In genomic region chr20:62929051-62929538, GRCh38 we compare ENCODE assay signal across 8 cellular contexts. TPM values are rescaled to one million over a fixed set of nuclear protein-coding genes. Genes with fewer than 3 reads are reported as not detected.
DNase-seq lines count a peak whose midpoint lies in the region; ATAC-seq, FAIRE-seq and TF ChIP-seq lines count a peak whose summit lies in the region.

No MANE protein-coding gene starts in this region.

- peak overlapping the region; percentile 55 to 85 for H3K27ac ChIP-seq in coronary artery

- no peak for TF ChIP-seq CTCF in coronary artery (IDR thresholded peaks at IDR 0.05)
- no peak for TF ChIP-seq CTCF in D721Med (IDR thresholded peaks at IDR 0.05; ENCODE audit: insufficient read depth, missing control alignments)

- H3K4me3 ChIP-seq in H7 (ENCODE audit: insufficient read depth, low read depth, low read length) (peak overlapping the region; percentile 41), coronary artery (peak overlapping the region; percentile 69)

- no peak for ATAC-seq in HG03342 (IDR thresholded peaks at IDR 0.05; ENCODE audit: unreplicated experiment)

- DNase-seq in H7 (peak; percentile 94), coronary artery (ENCODE audit: low spot score) (peak; percentile 80), kidney glomerular epithelial cell (lab: John Stamatoyannopoulos, UW) (peak; percentile 58), foreskin melanocyte (no peak), D721Med (ENCODE audit: insufficient read length, low spot score) (no peak)
- peak; percentile 26 for DNase-seq in activated CD4-positive, alpha-beta T cell treated with anti-CD3 and anti-CD28 coated beads for 1 hour
- DNase-seq in stimulated activated CD4-positive, alpha-beta T cell treated with anti-CD3 and anti-CD28 coated beads, Interleukin-4, amount 100 ng/mL, for 4 hours = peak; percentile 42 to 61

- H3K36me3 ChIP-seq in H7 (replicated peaks; ENCODE audit: control insufficient read depth, insufficient read depth, low read length) = peaks cover 2% of the 10 kb centered on the region; the same call in 1 of the 2 replicates

- no peaks in the 10 kb centered on the region for H3K27me3 ChIP-seq in H7 (ENCODE audit: control insufficient read depth, insufficient read depth, low read length)

- no peak for FAIRE-seq in D721Med (lab: Jason Lieb, UNC)

RNA-seq across cellular contexts. Expression of gene DIDO1, which starts 2.8 kb away (rescaled TPM):
- 53.2 and 63.4 TPM in 2 replicates for total RNA-seq in H7 (2014; rRNA removed; shearing (Covaris generic))

RNA-seq across cellular contexts. Expression of gene GID8, which starts 8.9 kb away (rescaled TPM):
- total RNA-seq in H7 (2014; rRNA removed; shearing (Covaris generic)) = 49.1 and 57.0 TPM in 2 replicates

RNA-seq across cellular contexts. Expression of gene SLC17A9, which starts 23.4 kb away (rescaled TPM):
- total RNA-seq in H7 (2014; rRNA removed; shearing (Covaris generic)) = 32.6 and 41.4 TPM in 2 replicates

Comparison
In these comparisons a context has a peak if more than half of its experiments do, and no peak if none do; other contexts are left out.
1. DNase-seq: peak in H7 (single experiment), activated CD4-positive, alpha-beta T cell treated with anti-CD3 and anti-CD28 coated beads for 1 hour (single experiment), coronary artery (single experiment), kidney glomerular epithelial cell (single experiment) and stimulated activated CD4-positive, alpha-beta T cell treated with anti-CD3 and anti-CD28 coated beads, Interleukin-4, amount 100 ng/mL, for 4 hours (2 of 2); none in foreskin melanocyte (single experiment) and D721Med (single experiment).